1 cellular context compared by ENCODE assay signal in the genomic region with DNA sequence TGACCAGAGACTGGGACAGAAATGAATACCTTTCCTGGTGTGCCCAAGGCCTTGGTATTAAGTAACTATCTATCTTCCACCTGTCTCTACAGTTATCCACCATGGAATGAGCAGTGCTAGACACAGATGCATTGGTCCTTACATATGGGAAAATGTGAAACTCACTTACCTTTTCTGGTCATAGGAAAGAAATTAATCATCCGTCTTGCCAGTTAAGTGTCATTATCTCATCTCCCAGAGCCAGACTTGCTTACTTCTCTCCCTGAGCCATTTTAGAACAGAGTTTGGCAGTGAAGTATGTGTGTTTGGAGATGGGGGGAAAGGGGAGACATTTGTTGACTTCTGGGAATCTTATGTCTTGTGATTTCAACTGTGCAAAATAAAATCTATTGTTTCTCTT.
A peak's percentile ranks its signal among the peaks of the same experiment; 100 is the strongest.
TF ChIP-seq lines count a peak whose summit lies in the region.

No MANE protein-coding gene starts in this region.

TF ChIP-seq in K562, 482 proteins besides CTCF, POLR2A, EP300 and RAD21 (continued from another document):
- TF ChIP-seq, protein P1, sequence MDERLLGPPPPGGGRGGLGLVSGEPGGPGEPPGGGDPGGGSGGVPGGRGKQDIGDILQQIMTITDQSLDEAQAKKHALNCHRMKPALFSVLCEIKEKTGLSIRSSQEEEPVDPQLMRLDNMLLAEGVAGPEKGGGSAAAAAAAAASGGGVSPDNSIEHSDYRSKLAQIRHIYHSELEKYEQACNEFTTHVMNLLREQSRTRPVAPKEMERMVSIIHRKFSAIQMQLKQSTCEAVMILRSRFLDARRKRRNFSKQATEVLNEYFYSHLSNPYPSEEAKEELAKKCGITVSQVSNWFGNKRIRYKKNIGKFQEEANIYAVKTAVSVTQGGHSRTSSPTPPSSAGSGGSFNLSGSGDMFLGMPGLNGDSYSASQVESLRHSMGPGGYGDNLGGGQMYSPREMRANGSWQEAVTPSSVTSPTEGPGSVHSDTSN (CRISPR knock-in tag; IDR thresholded peaks at IDR 0.05; ENCODE audit: low read depth): no peak
- TF ChIP-seq, protein P1 (tag; conservative IDR thresholded peaks at IDR 0.05; ENCODE audit: low read depth): peak; percentile 78
- TF ChIP-seq, protein P2, sequence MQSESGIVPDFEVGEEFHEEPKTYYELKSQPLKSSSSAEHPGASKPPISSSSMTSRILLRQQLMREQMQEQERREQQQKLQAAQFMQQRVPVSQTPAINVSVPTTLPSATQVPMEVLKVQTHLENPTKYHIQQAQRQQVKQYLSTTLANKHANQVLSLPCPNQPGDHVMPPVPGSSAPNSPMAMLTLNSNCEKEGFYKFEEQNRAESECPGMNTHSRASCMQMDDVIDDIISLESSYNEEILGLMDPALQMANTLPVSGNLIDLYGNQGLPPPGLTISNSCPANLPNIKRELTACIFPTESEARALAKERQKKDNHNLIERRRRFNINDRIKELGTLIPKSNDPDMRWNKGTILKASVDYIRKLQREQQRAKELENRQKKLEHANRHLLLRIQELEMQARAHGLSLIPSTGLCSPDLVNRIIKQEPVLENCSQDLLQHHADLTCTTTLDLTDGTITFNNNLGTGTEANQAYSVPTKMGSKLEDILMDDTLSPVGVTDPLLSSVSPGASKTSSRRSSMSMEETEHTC (IDR thresholded peaks at IDR 0.05): no peak
- TF ChIP-seq MAFK (IDR thresholded peaks at IDR 0.05; ENCODE audit: low read length) (no peak), NCOA1 (IDR thresholded peaks at IDR 0.05; ENCODE audit: low read depth) (no peak), MEIS2 (IDR thresholded peaks at IDR 0.05; ENCODE audit: partially characterized antibody) (peak; percentile 88), MECOM (CRISPR knock-in tag; IDR thresholded peaks at IDR 0.05) (0 out of 2 replicates have a peak, but pooled peaks have one; percentile 66), CBFA2T2 (conservative IDR thresholded peaks at IDR 0.05) (0 out of 2 replicates have a peak, but pooled peaks have one; percentile 3), CTBP1 (IDR thresholded peaks at IDR 0.05; ENCODE audit: borderline replicate concordance) (no peak), FOXA1 (IDR thresholded peaks at IDR 0.05; ENCODE audit: borderline replicate concordance) (no peak), CBFA2T3 (IDR thresholded peaks at IDR 0.05) (0 out of 2 replicates have a peak, but pooled peaks have one; percentile 43), CHD2 (IDR thresholded peaks at IDR 0.05; ENCODE audit: low read depth, low read length) (no peak), ZNF124 (CRISPR knock-in tag; IDR thresholded peaks at IDR 0.05) (no peak), SAP30 (IDR thresholded peaks at IDR 0.05; ENCODE audit: borderline replicate concordance, insufficient read depth, low read depth, low read length, poor library complexity, severe bottlenecking) (no peak), ARID1B (IDR thresholded peaks at IDR 0.05) (0 out of 2 replicates have a peak, but pooled peaks have one; percentile 10), SMAD4 (CRISPR knock-in tag; conservative IDR thresholded peaks at IDR 0.05) (0 out of 2 replicates have a peak, but pooled peaks have one; percentile 24), YY1 (IDR thresholded peaks at IDR 0.05; ENCODE audit: borderline replicate concordance in 1 of 3, control insufficient read depth in 1 of 3, extremely low read depth in 1 of 3, insufficient read depth in 3 of 3, insufficient read length in 1 of 3, insufficient replicate concordance in 2 of 3, low read depth in 1 of 3, low read length in 2 of 3) (peak in 1 of 3 experiments; percentile 18), MCM3 (IDR thresholded peaks at IDR 0.05) (no peak), ASH1L (IDR thresholded peaks at IDR 0.05; ENCODE audit: borderline replicate concordance, low read depth, partially characterized antibody) (no peak)
- TF ChIP-seq, protein P3, sequence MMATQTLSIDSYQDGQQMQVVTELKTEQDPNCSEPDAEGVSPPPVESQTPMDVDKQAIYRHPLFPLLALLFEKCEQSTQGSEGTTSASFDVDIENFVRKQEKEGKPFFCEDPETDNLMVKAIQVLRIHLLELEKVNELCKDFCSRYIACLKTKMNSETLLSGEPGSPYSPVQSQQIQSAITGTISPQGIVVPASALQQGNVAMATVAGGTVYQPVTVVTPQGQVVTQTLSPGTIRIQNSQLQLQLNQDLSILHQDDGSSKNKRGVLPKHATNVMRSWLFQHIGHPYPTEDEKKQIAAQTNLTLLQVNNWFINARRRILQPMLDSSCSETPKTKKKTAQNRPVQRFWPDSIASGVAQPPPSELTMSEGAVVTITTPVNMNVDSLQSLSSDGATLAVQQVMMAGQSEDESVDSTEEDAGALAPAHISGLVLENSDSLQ (IDR thresholded peaks at IDR 0.05): peak; percentile 68
